ENCODE assay signal across 8 cellular contexts in the genomic region with DNA sequence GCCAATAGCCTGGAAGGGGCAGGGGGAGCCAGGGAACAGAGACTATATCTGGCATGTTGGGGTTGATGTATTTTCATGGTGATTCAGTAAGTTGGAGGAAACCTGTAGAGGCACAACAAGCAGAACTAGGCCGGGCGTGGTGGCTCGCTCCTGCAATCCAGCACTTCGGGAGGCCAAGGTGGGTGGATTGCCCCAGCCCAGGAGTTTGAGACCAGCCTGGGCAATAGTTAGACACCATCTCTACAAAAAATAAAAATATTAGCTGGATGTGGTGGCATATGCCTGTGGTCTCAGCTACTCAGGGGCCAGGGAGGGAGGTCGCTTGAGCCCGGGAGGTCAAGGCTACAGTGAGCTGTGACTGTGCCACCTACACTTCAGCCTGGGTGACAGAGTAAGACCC.
"Had no signal": no experiment of that assay in that cellular context is flagged by ENCODE, and none has a peak within 500 bp of the region (broad histone marks: within the 10 kb centered on the region; RNA-seq: fewer than 3 reads in every experiment).

No MANE protein-coding gene starts in this region.

- H3K4me3 ChIP-seq: GM12878 had no signal

- ATAC-seq: GM12878 had no signal

- DNase-seq: GDM1, GF-D8 had no signal

- FAIRE-seq: G401.6, GM12878, GM12891, GM12892, GM18507, GM19239 had no signal
